ENCODE assay signal across 21 cellular contexts in genomic region chr1:30258876-30259275, GRCh38.
A peak's percentile ranks its signal among the peaks of the same experiment; 100 is the strongest.
DNase-seq lines count a peak whose midpoint lies in the region; ATAC-seq lines count a peak whose summit lies in the region.
"Had no signal": no experiment of that assay in that cellular context is flagged by ENCODE, and none has a peak within 500 bp of the region (broad histone marks: within the 10 kb centered on the region; RNA-seq: fewer than 3 reads in every experiment).

No MANE protein-coding gene starts in this region.

- H3K9me3 Mint-ChIP-seq in stimulated activated naive CD8-positive, alpha-beta T cell treated with anti-CD3 and anti-CD28 coated beads, Interleukin-15, amount 100 ng/mL, for 72 hours: peaks cover 6 to 9% of the 10 kb centered on the region in 2 donors

- H3K27me3 Mint-ChIP-seq in stimulated activated naive CD8-positive, alpha-beta T cell treated with anti-CD3 and anti-CD28 coated beads, Interleukin-15, amount 100 ng/mL, for 72 hours: peaks cover 22% of the 10 kb centered on the region

- ATAC-seq in stimulated activated naive CD8-positive, alpha-beta T cell treated with anti-CD3 and anti-CD28 coated beads, Interleukin-15, amount 100 ng/mL, for 72 hours: no peak
- ATAC-seq in stimulated activated naive CD8-positive, alpha-beta T cell treated with anti-CD3 and anti-CD28 coated beads, Interleukin-15, Interleukin-2, amounts not matched to agents 100 U/mL and 50 U/mL, for 24 hours: no peak
- ATAC-seq: A549; CD8-positive, alpha-beta T cell; HCT116; HepG2; SK-N-SH treated with all-trans-retinoic acid at 6 μM for 48 hours had no signal

- DNase-seq in stimulated activated naive CD8-positive, alpha-beta T cell treated with anti-CD3 and anti-CD28 coated beads, Interleukin-15, amount 100 ng/mL, for 72 hours: no peak
- no peak for DNase-seq in stimulated activated naive CD8-positive, alpha-beta T cell treated with anti-CD3 and anti-CD28 coated beads, Interleukin-15, Interleukin-2, amounts not matched to agents 100 U/mL and 50 U/mL, for 24 hours
- DNase-seq in NCI-H2227 treated with DMSO at 0.1 percent for 48 hours (lab: John Stamatoyannopoulos, UW) (peak; percentile 69), iPS-NIHi7 (ENCODE audit: extremely low spot score) (peak; percentile 39), NCI-H2081 treated with DMSO at 0.1 percent for 48 hours (lab: John Stamatoyannopoulos, UW) (no peak)
- DNase-seq in stimulated activated CD4-positive, alpha-beta T cell treated with anti-CD3 and anti-CD28 coated beads, Interleukin-4, amount 100 ng/mL, for 4 hours: no peak
- no peak for DNase-seq in activated CD4-positive, CD25-positive, alpha-beta regulatory T cell (lab: John Stamatoyannopoulos, UW)
- DNase-seq: Caco-2; CD8-positive, alpha-beta T cell; GF-D8; Karpas-422; NCI-H1105; NCI-H1436 treated with DMSO at 0.1 percent for 48 hours; NCI-H187 treated with DMSO at 0.1 percent for 48 hours; NCI-H2107; NCI-H226; NCI-H510A had no signal

- no peaks in the 10 kb centered on the region for H3K4me1 Mint-ChIP-seq in stimulated activated naive CD8-positive, alpha-beta T cell treated with anti-CD3 and anti-CD28 coated beads, Interleukin-15, amount 100 ng/mL, for 72 hours

- no peak overlapping the region for H3K4me3 Mint-ChIP-seq in stimulated activated naive CD8-positive, alpha-beta T cell treated with anti-CD3 and anti-CD28 coated beads, Interleukin-15, amount 100 ng/mL, for 72 hours
- H3K4me3 Mint-ChIP-seq: CD8-positive, alpha-beta T cell had no signal

- peak overlapping the region; percentile 84 to 91 for H3K27ac Mint-ChIP-seq in stimulated activated naive CD8-positive, alpha-beta T cell treated with anti-CD3 and anti-CD28 coated beads, Interleukin-15, amount 100 ng/mL, for 72 hours
- H3K27ac Mint-ChIP-seq: CD8-positive, alpha-beta T cell had no signal

Comparison
In these comparisons a context has a peak if more than half of its experiments do, and no peak if none do; other contexts are left out.
1. DNase-seq: peak in NCI-H2227 treated with DMSO at 0.1 percent for 48 hours (single experiment) and iPS-NIHi7 (single experiment); none in stimulated activated naive CD8-positive, alpha-beta T cell treated with anti-CD3 and anti-CD28 coated beads, Interleukin-15, amount 100 ng/mL, for 72 hours (0 of 2), stimulated activated naive CD8-positive, alpha-beta T cell treated with anti-CD3 and anti-CD28 coated beads, Interleukin-15, Interleukin-2, amounts not matched to agents 100 U/mL and 50 U/mL, for 24 hours (single experiment), stimulated activated CD4-positive, alpha-beta T cell treated with anti-CD3 and anti-CD28 coated beads, Interleukin-4, amount 100 ng/mL, for 4 hours (0 of 2), activated CD4-positive, CD25-positive, alpha-beta regulatory T cell (0 of 4) and NCI-H2081 treated with DMSO at 0.1 percent for 48 hours (single experiment).